In genomic region chr16:63776437-63776836, GRCh38 we compare ENCODE assay signal across 6 cellular contexts.
"Had no signal": no experiment of that assay in that cellular context is flagged by ENCODE, and none has a peak within 500 bp of the region (broad histone marks: within the 10 kb centered on the region; RNA-seq: fewer than 3 reads in every experiment).

No MANE protein-coding gene starts in this region.

- H3K27ac Mint-ChIP-seq: GM23338, H9 had no signal

- H3K4me1 Mint-ChIP-seq: GM23338 had no signal

- H3K4me3 Mint-ChIP-seq: GM23338, H9 had no signal

- DNase-seq: H9, HCEC 1CT, IMR-90, KG1 had no signal

- ATAC-seq: GM23338, K562 had no signal

- H3K4me3 ChIP-seq: GM23338, K562 had no signal
